In genomic region chr2:239370403-239370802, GRCh38 we compare ENCODE assay signal across 10 cellular contexts. TPM values are rescaled to one million over a fixed set of nuclear protein-coding genes. Genes with fewer than 3 reads are reported as not detected.
DNase-seq lines count a peak whose midpoint lies in the region; ATAC-seq and TF ChIP-seq lines count a peak whose summit lies in the region.
"Had no signal": no experiment of that assay in that cellular context is flagged by ENCODE, and none has a peak within 500 bp of the region (broad histone marks: within the 10 kb centered on the region; RNA-seq: fewer than 3 reads in every experiment).

No MANE protein-coding gene starts in this region.

- ATAC-seq in CD8-positive, alpha-beta T cell = no peak
- no peak for ATAC-seq in activated naive CD8-positive, alpha-beta T cell treated with anti-CD3 and anti-CD28 coated beads, Interleukin-2, amount 10 ng/mL, durations not matched to agents 7 days and 5 days (ENCODE audit: low read depth)
- ATAC-seq in GM18502 (IDR thresholded peaks at IDR 0.05; ENCODE audit: poor library complexity, unreplicated experiment) = no peak
- no peak for ATAC-seq in GM21367 (IDR thresholded peaks at IDR 0.05; ENCODE audit: unreplicated experiment)

- H3K27me3 Mint-ChIP-seq in CD8-positive, alpha-beta T cell (ENCODE audit: low read depth) = no peaks in the 10 kb centered on the region
- no peaks in the 10 kb centered on the region for H3K27me3 Mint-ChIP-seq in activated naive CD8-positive, alpha-beta T cell treated with anti-CD3 and anti-CD28 coated beads, Interleukin-2, amount 10 ng/mL, durations not matched to agents 7 days and 5 days

- intact Hi-C loops in CD8-positive, alpha-beta T cell (cut with DNase I, micrococcal nuclease) = no loop called here

- no peaks in the 10 kb centered on the region for H3K27me3 ChIP-seq in CD8-positive, alpha-beta T cell (ENCODE audit: insufficient read depth, low read length)
- H3K27me3 ChIP-seq in rectal smooth muscle tissue (ENCODE audit: control insufficient read depth, insufficient read depth, low read length) = no peaks in the 10 kb centered on the region

- TF ChIP-seq CTCF in CD8-positive, alpha-beta T cell (IDR thresholded peaks at IDR 0.05) = no peak

- peak overlapping the region; percentile 71 for H3K27ac ChIP-seq in CD8-positive, alpha-beta T cell (ENCODE audit: low read depth, low read length)
- peak overlapping the region; percentile 55 for H3K27ac ChIP-seq in rectal smooth muscle tissue (ENCODE audit: low read depth, low read length)

- H3K36me3 Mint-ChIP-seq in CD8-positive, alpha-beta T cell = no peaks in the 10 kb centered on the region
- H3K36me3 Mint-ChIP-seq in activated naive CD8-positive, alpha-beta T cell treated with anti-CD3 and anti-CD28 coated beads, Interleukin-2, amount 10 ng/mL, durations not matched to agents 7 days and 5 days = peaks cover 5% of the 10 kb centered on the region

- no peak overlapping the region for H3K27ac Mint-ChIP-seq in CD8-positive, alpha-beta T cell
- H3K27ac Mint-ChIP-seq in activated naive CD8-positive, alpha-beta T cell treated with anti-CD3 and anti-CD28 coated beads, Interleukin-2, amount 10 ng/mL, durations not matched to agents 7 days and 5 days = no peak overlapping the region

- peaks cover 18% of the 10 kb centered on the region for H3K4me1 Mint-ChIP-seq in CD8-positive, alpha-beta T cell (ENCODE audit: low read depth)
- peaks cover 12% of the 10 kb centered on the region for H3K4me1 Mint-ChIP-seq in activated naive CD8-positive, alpha-beta T cell treated with anti-CD3 and anti-CD28 coated beads, Interleukin-2, amount 10 ng/mL, durations not matched to agents 7 days and 5 days

- CTCF ChIA-PET in CD8-positive, alpha-beta T cell (lab: Charles Lee) = interaction anchor here (1.4 kb wide), 1 partner anchor 103 kb away, joined by 6 read pairs; no protein-coding TSS in a partner anchor

- peak overlapping the region; percentile 63 for H3K4me3 Mint-ChIP-seq in CD8-positive, alpha-beta T cell
- peak overlapping the region; percentile 74 for H3K4me3 Mint-ChIP-seq in activated naive CD8-positive, alpha-beta T cell treated with anti-CD3 and anti-CD28 coated beads, Interleukin-2, amount 10 ng/mL, durations not matched to agents 7 days and 5 days

- peak overlapping the region; percentile 24 for H3K4me3 ChIP-seq in CD8-positive, alpha-beta T cell (ENCODE audit: low read depth, low read length)
- H3K4me3 ChIP-seq in Jurkat, Clone E6-1 (ENCODE audit: low read length) = peak overlapping the region; percentile 46
- no peak overlapping the region for H3K4me3 ChIP-seq in rectal smooth muscle tissue (ENCODE audit: low read length)

- no peaks in the 10 kb centered on the region for H3K9me3 ChIP-seq in CD8-positive, alpha-beta T cell (ENCODE audit: low read length)

- H3K4me1 ChIP-seq in CD8-positive, alpha-beta T cell (ENCODE audit: insufficient read depth, low read length) = peaks cover 33% of the 10 kb centered on the region
- peaks cover 15% of the 10 kb centered on the region for H3K4me1 ChIP-seq in rectal smooth muscle tissue (ENCODE audit: control insufficient read depth, insufficient read depth, low read length)

- no peaks in the 10 kb centered on the region for H3K36me3 ChIP-seq in CD8-positive, alpha-beta T cell (ENCODE audit: insufficient read depth, low read length)
- H3K36me3 ChIP-seq in rectal smooth muscle tissue (ENCODE audit: control insufficient read depth, insufficient read depth, low read length) = no peaks in the 10 kb centered on the region

- POLR2A ChIA-PET in CD8-positive, alpha-beta T cell (lab: Charles Lee) = interaction anchor here (1.2 kb wide), 1 partner anchor 83 kb away, joined by 4 read pairs; no protein-coding TSS in a partner anchor
- POLR2A ChIA-PET in activated naive CD8-positive, alpha-beta T cell treated with anti-CD3 and anti-CD28 coated beads, Interleukin-2, amount 10 ng/mL, durations not matched to agents 7 days and 5 days (lab: Charles Lee) = interaction anchor here (1.1 to 2.6 kb wide), 3 partner anchors 11 to 519 kb away, joined by 4 to 8 read pairs (median 8); partner anchors contain the start of gene HDAC4

- no peak overlapping the region for H3K9ac ChIP-seq in rectal smooth muscle tissue (ENCODE audit: low read length)

- H3K9me3 Mint-ChIP-seq in CD8-positive, alpha-beta T cell = no peaks in the 10 kb centered on the region
- no peaks in the 10 kb centered on the region for H3K9me3 Mint-ChIP-seq in activated naive CD8-positive, alpha-beta T cell treated with anti-CD3 and anti-CD28 coated beads, Interleukin-2, amount 10 ng/mL, durations not matched to agents 7 days and 5 days

- DNase-seq in CD8-positive, alpha-beta T cell = no peak
- no peak for DNase-seq in Jurkat, Clone E6-1 (ENCODE audit: low read depth, low spot score)
- DNase-seq in activated naive CD8-positive, alpha-beta T cell treated with anti-CD3 and anti-CD28 coated beads, Interleukin-2, amount 10 ng/mL, durations not matched to agents 7 days and 5 days = no peak
- DNase-seq in activated effector memory CD4-positive, alpha-beta T cell treated with Interleukin-2 at 50 U/mL for 16 hours = no peak
- DNase-seq: Calu3, NCI-H1417 treated with DMSO at 0.1 percent for 48 hours, NCI-H510A treated with DMSO at 0.1 percent for 48 hours had no signal

RNA-seq across cellular contexts. Expression of gene HDAC4, which starts 30.4 kb away (rescaled TPM):
- 10 to 100 TPM; 28.3 to 35.7 TPM for total RNA-seq in CD8-positive, alpha-beta T cell
- polyA plus RNA-seq in Jurkat, Clone E6-1 (2012; ENCODE audit: insufficient read depth, insufficient read length) = 19.7 TPM
- 10 to 100 TPM; 54.0 to 57.4 TPM for total RNA-seq in activated naive CD8-positive, alpha-beta T cell treated with anti-CD3 and anti-CD28 coated beads, Interleukin-2, amount 10 ng/mL, durations not matched to agents 7 days and 5 days
